8 cellular contexts compared by ENCODE assay signal in genomic region chr16:47144559-47144877, GRCh38. TPM values are rescaled to one million over a fixed set of nuclear protein-coding genes. Genes with fewer than 3 reads are reported as not detected.
DNase-seq lines count a peak whose midpoint lies in the region; ATAC-seq and TF ChIP-seq lines count a peak whose summit lies in the region.

No MANE protein-coding gene starts in this region.

- H3K36me3 ChIP-seq in MG63 (no peaks in the 10 kb centered on the region), ectodermal cell (ENCODE audit: control insufficient read depth, insufficient read depth, low read length) (no peaks in the 10 kb centered on the region)

- no peaks in the 10 kb centered on the region for H3K36me3 Mint-ChIP-seq in natural killer cell treated with Interleukin-12 subunit alpha and Interleukin-12 subunit beta and Interleukin-15 and Interleukin-18, amount 100 ng/mL, for 72 hours

- H3K27ac ChIP-seq in C4-2B: peak overlapping the region; percentile 90
- H3K27ac ChIP-seq in ectodermal cell (ENCODE audit: insufficient read depth, low read depth, low read length, poor library complexity, severe bottlenecking): no peak overlapping the region

- H3K4me3 Mint-ChIP-seq in natural killer cell treated with Interleukin-12 subunit alpha and Interleukin-12 subunit beta and Interleukin-15 and Interleukin-18, amount 100 ng/mL, for 72 hours: peak overlapping the region; percentile 81

- peak overlapping the region in 1 of 2 donors; percentile 38 for H3K27ac Mint-ChIP-seq in natural killer cell treated with Interleukin-12 subunit alpha and Interleukin-12 subunit beta and Interleukin-15 and Interleukin-18, amount 100 ng/mL, for 72 hours

- ATAC-seq in natural killer cell treated with Interleukin-12 subunit alpha and Interleukin-12 subunit beta and Interleukin-15 and Interleukin-18, amount 100 ng/mL, for 72 hours: no peak

- DNase-seq in MG63: no peak
- DNase-seq in natural killer cell treated with Interleukin-12 subunit alpha and Interleukin-12 subunit beta and Interleukin-15 and Interleukin-18, amount 100 ng/mL, for 72 hours (ENCODE audit: low spot score): no peak
- no peak for DNase-seq in AG08396 (ENCODE audit: low spot score)
- no peak for DNase-seq in EL
- DNase-seq in activated gamma-delta T cell (lab: John Stamatoyannopoulos, UW): no peak
- no peak for DNase-seq in amygdala (lab: John Stamatoyannopoulos, UW)

- peaks cover 14 to 18% of the 10 kb centered on the region in 2 donors for H3K4me1 Mint-ChIP-seq in natural killer cell treated with Interleukin-12 subunit alpha and Interleukin-12 subunit beta and Interleukin-15 and Interleukin-18, amount 100 ng/mL, for 72 hours (ENCODE audit: low read depth in 2 of 2)

- no peaks in the 10 kb centered on the region; the same call in 1 of the 2 replicates for H3K27me3 ChIP-seq in MG63
- peaks cover 30% of the 10 kb centered on the region for H3K27me3 ChIP-seq in ectodermal cell (ENCODE audit: control insufficient read depth, insufficient read depth, low read length, poor library complexity, severe bottlenecking)

- H3K4me1 ChIP-seq in ectodermal cell (ENCODE audit: control insufficient read depth, insufficient read depth, low read length): peaks cover 10% of the 10 kb centered on the region

- TF ChIP-seq CTCF in C4-2B (conservative IDR thresholded peaks at IDR 0.05): no peak

- H3K9me3 Mint-ChIP-seq in natural killer cell treated with Interleukin-12 subunit alpha and Interleukin-12 subunit beta and Interleukin-15 and Interleukin-18, amount 100 ng/mL, for 72 hours: no peaks in the 10 kb centered on the region

- peaks cover 26 to 27% of the 10 kb centered on the region in 2 donors for H3K27me3 Mint-ChIP-seq in natural killer cell treated with Interleukin-12 subunit alpha and Interleukin-12 subunit beta and Interleukin-15 and Interleukin-18, amount 100 ng/mL, for 72 hours

- H3K4me3 ChIP-seq in MG63: peak overlapping the region; percentile 59
- H3K4me3 ChIP-seq in ectodermal cell (ENCODE audit: insufficient read depth, low read depth, low read length): peak overlapping the region; percentile 62

- H3K9me3 ChIP-seq in MG63 (no peaks in the 10 kb centered on the region), ectodermal cell (ENCODE audit: control insufficient read depth, low read length) (no peaks in the 10 kb centered on the region)

- WGBS in ectodermal cell, 2 experiments: 26 to 28% methylated on average over 10 of the region's 10 CpGs

RNA-seq across cellular contexts. Expression of gene NETO2, which starts 0.8 kb away (rescaled TPM):
- total RNA-seq in MG63 (2014; rRNA removed; shearing (Covaris generic); ENCODE audit: low replicate concordance): 48.8 and 71.2 TPM in 2 replicates
- polyA plus RNA-seq in ectodermal cell (2013, experiment 1 of 4): 57.9 TPM
- 58.1 TPM for polyA plus RNA-seq in ectodermal cell (2013, experiment 2 of 4)
- 33.7 TPM for polyA plus RNA-seq in ectodermal cell (2013, experiment 3 of 4)
- 33.4 TPM for polyA plus RNA-seq in ectodermal cell (2013, experiment 4 of 4)
- 10 to 100 TPM in 1 of 2 donors, 1 to 10 TPM in 1; 6.1 to 18.2 TPM for total RNA-seq in natural killer cell treated with Interleukin-12 subunit alpha and Interleukin-12 subunit beta and Interleukin-15 and Interleukin-18, amount 100 ng/mL, for 72 hours
